In the genomic region with DNA sequence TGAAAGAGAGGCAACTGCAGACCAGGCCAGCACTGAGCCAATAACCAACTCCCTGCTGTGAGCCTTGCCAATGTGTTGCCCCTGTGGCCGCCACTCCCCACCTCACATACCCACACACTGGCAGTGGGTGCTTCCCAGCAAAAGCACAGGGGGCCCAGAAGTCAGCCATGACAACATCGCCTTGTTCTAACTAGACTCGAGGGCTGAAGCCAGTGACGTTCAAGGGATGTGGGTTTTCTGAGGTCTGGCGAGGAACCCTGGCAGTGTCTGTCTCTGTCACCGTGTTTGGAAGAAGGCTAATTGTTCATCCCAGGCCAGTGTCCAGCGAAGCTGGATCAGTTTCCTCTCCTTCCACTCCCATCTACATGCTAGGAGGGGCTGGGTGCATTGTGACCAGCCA, we compare ENCODE assay signal across 1 cellular context.
TF ChIP-seq lines count a peak whose summit lies in the region.

No MANE protein-coding gene starts in this region.

TF ChIP-seq in GM23338, 12 proteins besides CTCF, POLR2A, EP300 and RAD21 (continued from another document):
- TF ChIP-seq ZNF462 (CRISPR knock-in tag; IDR thresholded peaks at IDR 0.05) (no peak), CREB1 (CRISPR knock-in tag; IDR thresholded peaks at IDR 0.05; ENCODE audit: low read depth) (no peak), ETS1 (IDR thresholded peaks at IDR 0.05) (no peak), NANOG (IDR thresholded peaks at IDR 0.05; ENCODE audit: borderline replicate concordance) (no peak), JUNB (IDR thresholded peaks at IDR 0.05; ENCODE audit: unreplicated experiment) (no peak)
